In the genomic region with DNA sequence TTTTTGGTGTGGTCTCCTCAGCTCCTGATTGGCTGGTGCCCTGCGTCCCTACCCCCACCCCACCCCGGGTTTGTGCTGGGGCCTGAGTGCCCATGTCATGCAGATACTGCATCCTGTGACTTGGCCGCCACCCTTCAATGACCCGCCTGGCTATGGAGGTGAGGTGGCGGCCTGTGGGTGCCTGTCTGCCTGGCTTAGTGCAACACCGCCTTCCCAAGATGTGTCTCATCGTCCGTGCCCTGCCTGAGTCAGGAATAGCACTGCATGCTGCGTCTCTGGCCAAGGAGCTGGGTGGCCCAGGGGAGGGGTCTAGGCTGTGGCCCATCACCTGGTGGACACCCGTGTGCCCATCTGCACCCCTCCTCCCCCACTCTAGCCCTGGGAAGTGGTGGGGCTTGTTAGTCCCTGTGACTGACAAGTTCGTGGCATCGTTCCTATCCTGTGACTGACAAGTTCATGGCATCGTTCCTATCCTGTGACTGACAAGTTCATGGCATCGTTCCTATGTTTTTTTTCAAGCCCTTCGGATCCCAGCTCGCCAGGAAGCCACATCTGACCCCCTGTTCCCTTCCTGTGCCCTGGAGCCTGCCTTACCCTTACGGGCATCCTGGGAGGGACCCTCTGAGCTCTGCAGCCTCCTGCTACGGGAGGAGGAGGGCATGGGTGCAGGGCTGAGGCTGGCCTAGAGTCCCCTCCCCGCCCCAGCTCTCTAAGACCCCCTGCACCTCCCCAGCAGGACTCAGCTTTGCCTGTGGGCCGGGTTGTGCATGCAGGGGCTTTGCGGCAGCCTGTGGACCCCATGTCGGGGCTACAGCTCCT, we compare ENCODE assay signal across 22 cellular contexts. TPM values are rescaled to one million over a fixed set of nuclear protein-coding genes. Genes with fewer than 3 reads are reported as not detected.
DNase-seq lines count a peak whose midpoint lies in the region; ATAC-seq and TF ChIP-seq lines count a peak whose summit lies in the region.
"Had no signal": no experiment of that assay in that cellular context is flagged by ENCODE, and none has a peak within 500 bp of the region (broad histone marks: within the 10 kb centered on the region; RNA-seq: fewer than 3 reads in every experiment).

No MANE protein-coding gene starts in this region.

- H2AFZ ChIP-seq in PC-3 (ENCODE audit: low read length): no peak overlapping the region
- H2AFZ ChIP-seq in osteoblast (ENCODE audit: low read length): no peak overlapping the region
- H2AFZ ChIP-seq: PC-9 had no signal

- H3K79me2 ChIP-seq in PC-3 (ENCODE audit: low read length) (peaks cover 99% of the 10 kb centered on the region), osteoblast (ENCODE audit: insufficient read depth, low read length) (peaks cover 84% of the 10 kb centered on the region)

- H3K9me3 Mint-ChIP-seq in glutamatergic neuron (ENCODE audit: unreplicated experiment): no peaks in the 10 kb centered on the region
- H3K9me3 Mint-ChIP-seq: effector memory CD8-positive, alpha-beta T cell; nephron progenitor cell had no signal

- H3K4me1 ChIP-seq in PC-3 (ENCODE audit: insufficient read depth, low read length): peaks cover 16% of the 10 kb centered on the region; the same call in 1 of the 2 replicates
- H3K4me1 ChIP-seq in osteoblast (ENCODE audit: insufficient read depth, low read length): no peaks in the 10 kb centered on the region

- H3K4me3 Mint-ChIP-seq in glutamatergic neuron (ENCODE audit: unreplicated experiment): no peak overlapping the region
- H3K4me3 Mint-ChIP-seq: activated CD4-positive, alpha-beta T cell treated with anti-CD3 and anti-CD28 coated beads for 36 hours; effector memory CD8-positive, alpha-beta T cell; nephron progenitor cell had no signal

- intact Hi-C loops in PC-3 (cut with micrococcal nuclease): loop anchor here (10.0 kb wide), 1 partner anchor 127 kb away; the partner anchor contains the start of gene ADARB1

- no peaks in the 10 kb centered on the region for H3F3A ChIP-seq in PC-3 (ENCODE audit: low read length, unreplicated experiment)

- H3K4me1 Mint-ChIP-seq in glutamatergic neuron (ENCODE audit: low read depth, unreplicated experiment): no peaks in the 10 kb centered on the region

- no peaks in the 10 kb centered on the region for H3K9me3 ChIP-seq in PC-3 (ENCODE audit: low read length)
- H3K9me3 ChIP-seq in osteoblast (ENCODE audit: low read depth, low read length): no peaks in the 10 kb centered on the region
- H3K9me3 ChIP-seq: transverse colon had no signal

- peaks cover 5% of the 10 kb centered on the region for H3K27me3 Mint-ChIP-seq in glutamatergic neuron (ENCODE audit: unreplicated experiment)
- H3K27me3 Mint-ChIP-seq: activated CD4-positive, alpha-beta T cell treated with anti-CD3 and anti-CD28 coated beads for 36 hours; effector memory CD8-positive, alpha-beta T cell had no signal

- no peak for TF ChIP-seq CTCF in PC-3 (conservative IDR thresholded peaks at IDR 0.05; ENCODE audit: low read depth, low read length)
- TF ChIP-seq CTCF in glutamatergic neuron (IDR thresholded peaks at IDR 0.05; ENCODE audit: partially characterized antibody, unreplicated experiment): no peak
- no peak for TF ChIP-seq CTCF in osteoblast (IDR thresholded peaks at IDR 0.05; ENCODE audit: extremely low read depth, low read depth, low read length)

- CTCF ChIA-PET in PC-3 (lab: Charles Lee): interaction anchor here (0.6 to 1.1 kb wide), 3 partner anchors 90 to 519 kb away, joined by 3 to 7 read pairs (median 3); no protein-coding TSS in a partner anchor

- no peak overlapping the region for H3K27ac Mint-ChIP-seq in glutamatergic neuron (ENCODE audit: unreplicated experiment)
- H3K27ac Mint-ChIP-seq: activated CD4-positive, alpha-beta T cell treated with anti-CD3 and anti-CD28 coated beads for 36 hours; effector memory CD8-positive, alpha-beta T cell; nephron progenitor cell had no signal

- no TSS peak for BruUV-seq in PC-3 (replicated peaks; lab: Mats Ljungman, UMichigan)

- H3K4me3 ChIP-seq in PC-3 (ENCODE audit: low read length) (no peak overlapping the region), osteoblast (ENCODE audit: insufficient read depth, low read length) (no peak overlapping the region)
- H3K4me3 ChIP-seq: PC-9, transverse colon had no signal

- ATAC-seq in PC-3 (peak; percentile 71), HG02840 (IDR thresholded peaks at IDR 0.05; ENCODE audit: low FRiP score, unreplicated experiment) (no peak), GM21717 (IDR thresholded peaks at IDR 0.05; ENCODE audit: unreplicated experiment) (no peak)
- ATAC-seq: activated CD4-positive, alpha-beta T cell treated with anti-CD3 and anti-CD28 coated beads for 36 hours; effector memory CD8-positive, alpha-beta T cell; SK-N-SH treated with all-trans-retinoic acid at 6 μM for 48 hours had no signal

- H3K9me2 ChIP-seq in PC-3 (replicated peaks; ENCODE audit: low read length): no peaks in the 10 kb centered on the region

- peaks cover 51% of the 10 kb centered on the region for H4K20me1 ChIP-seq in PC-3 (ENCODE audit: low read length)
- H4K20me1 ChIP-seq in osteoblast (ENCODE audit: insufficient read depth, low read length): peaks cover 58% of the 10 kb centered on the region

- H3K36me3 Mint-ChIP-seq in glutamatergic neuron (ENCODE audit: unreplicated experiment): no peaks in the 10 kb centered on the region

- H3K36me3 ChIP-seq in PC-3 (ENCODE audit: low read depth, low read length) (peaks cover 35% of the 10 kb centered on the region), osteoblast (ENCODE audit: insufficient read depth, low read length) (peaks cover 26% of the 10 kb centered on the region)
- H3K36me3 ChIP-seq: transverse colon had no signal

- H3K27me3 ChIP-seq in PC-3 (ENCODE audit: low read length) (no peaks in the 10 kb centered on the region), osteoblast (ENCODE audit: insufficient read depth, low read length) (no peaks in the 10 kb centered on the region)
- H3K27me3 ChIP-seq: transverse colon had no signal

- peak; percentile 6 for DNase-seq in ACHN
- peak; percentile 32 for DNase-seq in PC-3
- DNase-seq in glutamatergic neuron: peak; percentile 16
- DNase-seq in osteoblast (ENCODE audit: insufficient read length, low spot score, missing footprints): peak; percentile 86
- DNase-seq in stimulated activated naive CD4-positive, alpha-beta T cell (lab: John Stamatoyannopoulos, UW): no peak
- no peak for DNase-seq in EL
- DNase-seq: activated CD4-positive, alpha-beta T cell treated with anti-CD3 and anti-CD28 coated beads for 36 hours; activated gamma-delta T cell treated with Interleukin-2 at 50 U/mL for 16 hours; amniotic stem cell; central memory CD4-positive, alpha-beta T cell; effector memory CD8-positive, alpha-beta T cell; hippocampal formation; islet precursor cell; NCI-H1417 treated with DMSO at 0.1 percent for 48 hours; NCI-H82; nephron progenitor cell; PC-9; stimulated activated naive CD4-positive, alpha-beta T cell treated with Interleukin-2 at 50 U/mL for 16 hours; transverse colon had no signal

- in situ Hi-C loops in ACHN (cut with HindIII; ENCODE audit: low pct_ligation_motif_present, low pct_unique_long_range_greater_than_20kb, low sequenced_read_pairs): no loop called here

- POLR2A ChIA-PET in PC-3 (lab: Charles Lee; ENCODE audit: unreplicated experiment): no interaction called here

- no peak overlapping the region for H3K9ac ChIP-seq in PC-3 (ENCODE audit: low read length)

- H3K27ac ChIP-seq in PC-3 (ENCODE audit: low read length): no peak overlapping the region
- H3K27ac ChIP-seq in osteoblast (ENCODE audit: low read depth, low read length): no peak overlapping the region
- H3K27ac ChIP-seq: PC-9, transverse colon had no signal

- H3K4me2 ChIP-seq in PC-3 (ENCODE audit: low read length) (no peak overlapping the region), osteoblast (ENCODE audit: insufficient read depth, low read length) (no peak overlapping the region)
- H3K4me2 ChIP-seq: PC-9 had no signal

RNA-seq across cellular contexts. Expression of gene SLX9, which starts 7.5 kb away (rescaled TPM):
- total RNA-seq in PC-3 (2014; rRNA removed): 80.1 and 94.9 TPM in 2 replicates
- 30.7 TPM for total RNA-seq in glutamatergic neuron (ENCODE audit: unreplicated experiment)
- total RNA-seq in osteoblast: 9.4 and 10.9 TPM in 2 replicates

RNA-seq across cellular contexts. Expression of gene ITGB2, which starts 26.6 kb away (rescaled TPM):
- total RNA-seq in PC-3 (2014; rRNA removed) (45.1 and 45.7 TPM in 2 replicates), glutamatergic neuron (ENCODE audit: unreplicated experiment) (0.91 TPM), osteoblast (13.3 and 15.2 TPM in 2 replicates)

Comparison
In these comparisons a context has a peak if more than half of its experiments do, and no peak if none do; other contexts are left out.
1. DNase-seq: peak in ACHN (single experiment), PC-3 (single experiment), glutamatergic neuron (single experiment) and osteoblast (single experiment); none in stimulated activated naive CD4-positive, alpha-beta T cell (0 of 6) and EL (single experiment).